Comparison of ENCODE assay signal across 1 cellular context in genomic region chr6:136625293-136625692, GRCh38.
TF ChIP-seq lines count a peak whose summit lies in the region.

No MANE protein-coding gene starts in this region.

TF ChIP-seq in IMR-90, 13 proteins besides CTCF, POLR2A, EP300 and RAD21 (continued from another document):
- TF ChIP-seq RCOR1 (IDR thresholded peaks at IDR 0.05; ENCODE audit: insufficient replicate concordance, low read length) (no peak), CEBPB (IDR thresholded peaks at IDR 0.05; ENCODE audit: low read depth, low read length) (no peak), SMC3 (IDR thresholded peaks at IDR 0.05; ENCODE audit: low read depth, low read length) (no peak), CHD1 (IDR thresholded peaks at IDR 0.05; ENCODE audit: low read depth, low read length) (no peak), MXI1 (IDR thresholded peaks at IDR 0.05; ENCODE audit: borderline replicate concordance, low read depth, low read length) (no peak)
